ENCODE assay signal across 8 cellular contexts in the genomic region with DNA sequence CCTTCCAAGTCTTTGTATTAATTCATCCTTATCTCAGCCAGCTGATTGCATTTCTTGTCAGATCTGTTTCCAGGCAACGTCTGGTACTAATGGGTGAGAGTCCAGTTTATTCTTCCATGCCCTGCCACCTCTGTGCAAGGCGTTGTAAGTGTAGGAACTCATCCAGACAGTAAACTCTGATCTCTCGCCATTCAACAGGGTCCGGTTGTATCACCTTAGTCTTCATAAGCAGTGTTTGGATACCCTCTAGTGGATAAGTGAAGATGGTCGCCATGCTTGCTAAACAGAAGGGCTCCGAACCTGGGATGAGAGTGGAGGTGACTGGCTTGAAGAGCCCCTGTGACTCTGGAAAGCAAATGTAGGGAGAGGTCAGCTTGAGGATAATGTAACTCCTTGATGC. TPM values are rescaled to one million over a fixed set of nuclear protein-coding genes. Genes with fewer than 3 reads are reported as not detected.
DNase-seq lines count a peak whose midpoint lies in the region; ATAC-seq, FAIRE-seq and TF ChIP-seq lines count a peak whose summit lies in the region.

No MANE protein-coding gene starts in this region.

- FAIRE-seq in D721Med (lab: Jason Lieb, UNC) (no peak), H54 (lab: Jason Lieb, UNC) (peak; percentile 6), kidney (lab: Jason Lieb, UNC) (no peak)

- intact Hi-C loops in kidney (cut with DNase I), result no loop called here
- intact Hi-C loops in thyroid gland (cut with DNase I), result no loop called here

- no peak overlapping the region for H3K27ac ChIP-seq in kidney (ENCODE audit: low read depth in 2 of 2, low read length in 2 of 2)
- peak overlapping the region in 1 of 3 donors; percentile 28 for H3K27ac ChIP-seq in thyroid gland

- H3K4me1 ChIP-seq in kidney (ENCODE audit: control insufficient read depth in 1 of 2, insufficient read depth in 1 of 2, low read depth in 1 of 2, low read length in 2 of 2) (peaks cover 5 to 9% of the 10 kb centered on the region in 2 donors), thyroid gland (peaks cover 0 to 11% of the 10 kb centered on the region in 2 donors)

- no peak overlapping the region for H3K4me3 Mint-ChIP-seq in brain

- H3K9ac ChIP-seq in kidney (ENCODE audit: low read length in 2 of 2), result no peak overlapping the region

- TF ChIP-seq POLR2A in H54 (IDR thresholded peaks at IDR 0.05; ENCODE audit: low read depth, low read length) (no peak), thyroid gland (IDR thresholded peaks at IDR 0.05) (no peak)

- TF ChIP-seq CTCF in D721Med (IDR thresholded peaks at IDR 0.05; ENCODE audit: insufficient read depth, missing control alignments) (peak; percentile 61), brain (conservative IDR thresholded peaks at IDR 0.05) (peak; percentile 57 to 74), kidney (IDR thresholded peaks at IDR 0.05; ENCODE audit: borderline replicate concordance, extremely low read depth, insufficient read depth) (peak; percentile 68), thyroid gland (IDR thresholded peaks at IDR 0.05) (peak; percentile 16 to 74 (median 56))

- H3K27ac Mint-ChIP-seq in brain, result no peak overlapping the region

- no peaks in the 10 kb centered on the region for H3K9me3 ChIP-seq in kidney (ENCODE audit: control insufficient read depth in 1 of 2, low read length in 2 of 2)
- H3K9me3 ChIP-seq in thyroid gland, result no peaks in the 10 kb centered on the region

- DNase-seq in D721Med (ENCODE audit: insufficient read length, low spot score) (peak; percentile 50), H54 (ENCODE audit: insufficient read length, low spot score) (no peak), NCI-H82 (lab: John Stamatoyannopoulos, UW) (peak; percentile 77), kidney (no peak), thyroid gland (peak; percentile 30 to 40)

- no peaks in the 10 kb centered on the region for H3K4me1 Mint-ChIP-seq in brain

- no peaks in the 10 kb centered on the region for H3K36me3 ChIP-seq in kidney (ENCODE audit: control insufficient read depth in 1 of 2, insufficient read depth in 2 of 2, low read length in 2 of 2)
- H3K36me3 ChIP-seq in thyroid gland, result no peaks in the 10 kb centered on the region

- no peaks in the 10 kb centered on the region for H3K36me3 Mint-ChIP-seq in brain

- ATAC-seq in HG03521 (IDR thresholded peaks at IDR 0.05; ENCODE audit: unreplicated experiment) (no peak), GM19397 (IDR thresholded peaks at IDR 0.05; ENCODE audit: unreplicated experiment) (no peak)

- peaks cover 0 to 3% (median 0%) of the 10 kb centered on the region in 5 experiments for H3K9me3 Mint-ChIP-seq in brain

- H3K4me3 ChIP-seq in kidney (ENCODE audit: low read length in 2 of 2), result no peak overlapping the region
- no peak overlapping the region for H3K4me3 ChIP-seq in thyroid gland (replicated peaks in 1 of 3)

- no peaks in the 10 kb centered on the region for H3K27me3 ChIP-seq in thyroid gland

- WGBS in thyroid gland, 2 donors, result 24 to 26% methylated on average over 6 of the region's 6 CpGs

- H3K27me3 Mint-ChIP-seq in brain, result peaks cover 9% of the 10 kb centered on the region

RNA-seq across cellular contexts. Expression of gene CMTM7, which starts 51.6 kb away (rescaled TPM):
- polyA plus RNA-seq in brain (ENCODE audit: insufficient read depth, low read depth, low replicate concordance) (2.5 TPM), kidney (ENCODE audit: insufficient read depth, low read depth, low replicate concordance) (26.0 TPM)
- total RNA-seq in kidney (38.2 TPM), thyroid gland (10 to 100 TPM; 14.8 to 24.7 (median 22.0) TPM)

Comparison
In these comparisons a context has a peak if more than half of its experiments do, and no peak if none do; other contexts are left out.
1. DNase-seq: peak in D721Med (single experiment), NCI-H82 (single experiment) and thyroid gland (2 of 2); none in H54 (single experiment) and kidney (single experiment).
2. Peak in every context shown above with its lines, with median percentiles within 50 percentile points of each other: CTCF ChIP-seq.